In the genomic region with DNA sequence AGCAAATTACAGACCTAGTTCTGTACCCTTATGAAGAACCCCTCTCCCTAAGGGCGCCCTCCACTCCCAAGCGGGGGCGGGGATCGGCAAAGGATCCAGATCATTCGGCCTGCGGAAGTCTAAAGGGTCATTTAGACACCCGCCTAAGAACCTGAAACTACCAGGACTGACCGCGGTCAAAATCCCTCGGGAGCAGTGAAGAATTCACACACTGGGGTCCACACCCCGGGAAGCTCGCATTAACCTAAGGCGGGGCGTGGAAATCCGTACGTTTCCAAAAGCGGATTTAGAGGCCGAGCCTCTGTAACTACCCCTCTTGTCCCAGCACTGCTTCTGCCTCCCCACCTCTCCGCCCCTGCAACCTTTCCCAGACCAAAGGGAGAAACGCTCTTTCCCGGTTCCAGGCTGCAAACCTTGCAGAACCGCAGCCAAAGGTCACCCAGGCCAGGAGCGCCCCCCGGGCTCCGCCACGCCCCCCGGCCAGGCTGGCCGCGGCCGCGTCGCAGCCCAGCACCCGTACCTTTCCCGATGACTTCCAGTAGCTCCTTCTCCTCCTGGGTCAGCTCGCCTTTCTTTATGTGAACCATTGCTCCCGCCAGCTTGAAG, we compare ENCODE assay signal across 1 cellular context.
TF ChIP-seq lines count a peak whose summit lies in the region.

No MANE protein-coding gene starts in this region.

TF ChIP-seq in HepG2, 621 proteins besides CTCF, POLR2A, EP300 and RAD21 (continues in another document):
- no peak for TF ChIP-seq CBX1 (IDR thresholded peaks at IDR 0.05; ENCODE audit: low read depth)
- TF ChIP-seq NFYC (CRISPR knock-in tag; IDR thresholded peaks at IDR 0.05): no peak
- no peak for TF ChIP-seq ZFP62 (CRISPR knock-in tag; IDR thresholded peaks at IDR 0.05)
- no peak for TF ChIP-seq ZNF10 (CRISPR knock-in tag; IDR thresholded peaks at IDR 0.05; ENCODE audit: borderline replicate concordance, low read depth)
- TF ChIP-seq ZKSCAN1 (IDR thresholded peaks at IDR 0.05; ENCODE audit: low read length): no peak
- TF ChIP-seq RBFOX2 (IDR thresholded peaks at IDR 0.05; ENCODE audit: low read depth, low read length): peak; percentile 50; the same call in 1 of the 2 replicates
- TF ChIP-seq NFE2L1 (CRISPR knock-in tag; IDR thresholded peaks at IDR 0.05; ENCODE audit: borderline replicate concordance): no peak
- TF ChIP-seq, protein P1, sequence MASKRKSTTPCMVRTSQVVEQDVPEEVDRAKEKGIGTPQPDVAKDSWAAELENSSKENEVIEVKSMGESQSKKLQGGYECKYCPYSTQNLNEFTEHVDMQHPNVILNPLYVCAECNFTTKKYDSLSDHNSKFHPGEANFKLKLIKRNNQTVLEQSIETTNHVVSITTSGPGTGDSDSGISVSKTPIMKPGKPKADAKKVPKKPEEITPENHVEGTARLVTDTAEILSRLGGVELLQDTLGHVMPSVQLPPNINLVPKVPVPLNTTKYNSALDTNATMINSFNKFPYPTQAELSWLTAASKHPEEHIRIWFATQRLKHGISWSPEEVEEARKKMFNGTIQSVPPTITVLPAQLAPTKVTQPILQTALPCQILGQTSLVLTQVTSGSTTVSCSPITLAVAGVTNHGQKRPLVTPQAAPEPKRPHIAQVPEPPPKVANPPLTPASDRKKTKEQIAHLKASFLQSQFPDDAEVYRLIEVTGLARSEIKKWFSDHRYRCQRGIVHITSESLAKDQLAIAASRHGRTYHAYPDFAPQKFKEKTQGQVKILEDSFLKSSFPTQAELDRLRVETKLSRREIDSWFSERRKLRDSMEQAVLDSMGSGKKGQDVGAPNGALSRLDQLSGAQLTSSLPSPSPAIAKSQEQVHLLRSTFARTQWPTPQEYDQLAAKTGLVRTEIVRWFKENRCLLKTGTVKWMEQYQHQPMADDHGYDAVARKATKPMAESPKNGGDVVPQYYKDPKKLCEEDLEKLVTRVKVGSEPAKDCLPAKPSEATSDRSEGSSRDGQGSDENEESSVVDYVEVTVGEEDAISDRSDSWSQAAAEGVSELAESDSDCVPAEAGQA (IDR thresholded peaks at IDR 0.05; ENCODE audit: low read depth): no peak
- TF ChIP-seq, protein P1 (CRISPR knock-in tag; IDR thresholded peaks at IDR 0.05; ENCODE audit: borderline replicate concordance): no peak
- TF ChIP-seq, protein P2, sequence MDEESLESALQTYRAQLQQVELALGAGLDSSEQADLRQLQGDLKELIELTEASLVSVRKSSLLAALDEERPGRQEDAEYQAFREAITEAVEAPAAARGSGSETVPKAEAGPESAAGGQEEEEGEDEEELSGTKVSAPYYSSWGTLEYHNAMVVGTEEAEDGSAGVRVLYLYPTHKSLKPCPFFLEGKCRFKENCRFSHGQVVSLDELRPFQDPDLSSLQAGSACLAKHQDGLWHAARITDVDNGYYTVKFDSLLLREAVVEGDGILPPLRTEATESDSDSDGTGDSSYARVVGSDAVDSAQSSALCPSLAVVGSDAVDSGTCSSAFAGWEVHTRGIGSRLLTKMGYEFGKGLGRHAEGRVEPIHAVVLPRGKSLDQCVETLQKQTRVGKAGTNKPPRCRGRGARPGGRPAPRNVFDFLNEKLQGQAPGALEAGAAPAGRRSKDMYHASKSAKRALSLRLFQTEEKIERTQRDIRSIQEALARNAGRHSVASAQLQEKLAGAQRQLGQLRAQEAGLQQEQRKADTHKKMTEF (CRISPR knock-in tag; IDR thresholded peaks at IDR 0.05): no peak
- TF ChIP-seq ZFP82 (CRISPR knock-in tag; IDR thresholded peaks at IDR 0.05; ENCODE audit: borderline replicate concordance): no peak
- TF ChIP-seq, protein P3, sequence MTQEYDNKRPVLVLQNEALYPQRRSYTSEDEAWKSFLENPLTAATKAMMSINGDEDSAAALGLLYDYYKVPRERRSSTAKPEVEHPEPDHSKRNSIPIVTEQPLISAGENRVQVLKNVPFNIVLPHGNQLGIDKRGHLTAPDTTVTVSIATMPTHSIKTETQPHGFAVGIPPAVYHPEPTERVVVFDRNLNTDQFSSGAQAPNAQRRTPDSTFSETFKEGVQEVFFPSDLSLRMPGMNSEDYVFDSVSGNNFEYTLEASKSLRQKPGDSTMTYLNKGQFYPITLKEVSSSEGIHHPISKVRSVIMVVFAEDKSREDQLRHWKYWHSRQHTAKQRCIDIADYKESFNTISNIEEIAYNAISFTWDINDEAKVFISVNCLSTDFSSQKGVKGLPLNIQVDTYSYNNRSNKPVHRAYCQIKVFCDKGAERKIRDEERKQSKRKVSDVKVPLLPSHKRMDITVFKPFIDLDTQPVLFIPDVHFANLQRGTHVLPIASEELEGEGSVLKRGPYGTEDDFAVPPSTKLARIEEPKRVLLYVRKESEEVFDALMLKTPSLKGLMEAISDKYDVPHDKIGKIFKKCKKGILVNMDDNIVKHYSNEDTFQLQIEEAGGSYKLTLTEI (CRISPR knock-in tag; conservative IDR thresholded peaks at IDR 0.05): no peak
- TF ChIP-seq, protein P4, sequence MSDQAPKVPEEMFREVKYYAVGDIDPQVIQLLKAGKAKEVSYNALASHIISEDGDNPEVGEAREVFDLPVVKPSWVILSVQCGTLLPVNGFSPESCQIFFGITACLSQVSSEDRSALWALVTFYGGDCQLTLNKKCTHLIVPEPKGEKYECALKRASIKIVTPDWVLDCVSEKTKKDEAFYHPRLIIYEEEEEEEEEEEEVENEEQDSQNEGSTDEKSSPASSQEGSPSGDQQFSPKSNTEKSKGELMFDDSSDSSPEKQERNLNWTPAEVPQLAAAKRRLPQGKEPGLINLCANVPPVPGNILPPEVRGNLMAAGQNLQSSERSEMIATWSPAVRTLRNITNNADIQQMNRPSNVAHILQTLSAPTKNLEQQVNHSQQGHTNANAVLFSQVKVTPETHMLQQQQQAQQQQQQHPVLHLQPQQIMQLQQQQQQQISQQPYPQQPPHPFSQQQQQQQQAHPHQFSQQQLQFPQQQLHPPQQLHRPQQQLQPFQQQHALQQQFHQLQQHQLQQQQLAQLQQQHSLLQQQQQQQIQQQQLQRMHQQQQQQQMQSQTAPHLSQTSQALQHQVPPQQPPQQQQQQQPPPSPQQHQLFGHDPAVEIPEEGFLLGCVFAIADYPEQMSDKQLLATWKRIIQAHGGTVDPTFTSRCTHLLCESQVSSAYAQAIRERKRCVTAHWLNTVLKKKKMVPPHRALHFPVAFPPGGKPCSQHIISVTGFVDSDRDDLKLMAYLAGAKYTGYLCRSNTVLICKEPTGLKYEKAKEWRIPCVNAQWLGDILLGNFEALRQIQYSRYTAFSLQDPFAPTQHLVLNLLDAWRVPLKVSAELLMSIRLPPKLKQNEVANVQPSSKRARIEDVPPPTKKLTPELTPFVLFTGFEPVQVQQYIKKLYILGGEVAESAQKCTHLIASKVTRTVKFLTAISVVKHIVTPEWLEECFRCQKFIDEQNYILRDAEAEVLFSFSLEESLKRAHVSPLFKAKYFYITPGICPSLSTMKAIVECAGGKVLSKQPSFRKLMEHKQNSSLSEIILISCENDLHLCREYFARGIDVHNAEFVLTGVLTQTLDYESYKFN (CRISPR knock-in tag; conservative IDR thresholded peaks at IDR 0.05): peak; percentile 45; the same call in 1 of the 2 replicates
- no peak for TF ChIP-seq KAT2B (IDR thresholded peaks at IDR 0.05; ENCODE audit: borderline replicate concordance, low read depth, low read length)
- TF ChIP-seq, protein P5, sequence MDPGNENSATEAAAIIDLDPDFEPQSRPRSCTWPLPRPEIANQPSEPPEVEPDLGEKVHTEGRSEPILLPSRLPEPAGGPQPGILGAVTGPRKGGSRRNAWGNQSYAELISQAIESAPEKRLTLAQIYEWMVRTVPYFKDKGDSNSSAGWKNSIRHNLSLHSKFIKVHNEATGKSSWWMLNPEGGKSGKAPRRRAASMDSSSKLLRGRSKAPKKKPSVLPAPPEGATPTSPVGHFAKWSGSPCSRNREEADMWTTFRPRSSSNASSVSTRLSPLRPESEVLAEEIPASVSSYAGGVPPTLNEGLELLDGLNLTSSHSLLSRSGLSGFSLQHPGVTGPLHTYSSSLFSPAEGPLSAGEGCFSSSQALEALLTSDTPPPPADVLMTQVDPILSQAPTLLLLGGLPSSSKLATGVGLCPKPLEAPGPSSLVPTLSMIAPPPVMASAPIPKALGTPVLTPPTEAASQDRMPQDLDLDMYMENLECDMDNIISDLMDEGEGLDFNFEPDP (CRISPR knock-in tag; conservative IDR thresholded peaks at IDR 0.05): no peak
- TF ChIP-seq SOX6 (IDR thresholded peaks at IDR 0.05): no peak
- TF ChIP-seq SOX6 (CRISPR knock-in tag; IDR thresholded peaks at IDR 0.05): no peak
- TF ChIP-seq, protein P6, sequence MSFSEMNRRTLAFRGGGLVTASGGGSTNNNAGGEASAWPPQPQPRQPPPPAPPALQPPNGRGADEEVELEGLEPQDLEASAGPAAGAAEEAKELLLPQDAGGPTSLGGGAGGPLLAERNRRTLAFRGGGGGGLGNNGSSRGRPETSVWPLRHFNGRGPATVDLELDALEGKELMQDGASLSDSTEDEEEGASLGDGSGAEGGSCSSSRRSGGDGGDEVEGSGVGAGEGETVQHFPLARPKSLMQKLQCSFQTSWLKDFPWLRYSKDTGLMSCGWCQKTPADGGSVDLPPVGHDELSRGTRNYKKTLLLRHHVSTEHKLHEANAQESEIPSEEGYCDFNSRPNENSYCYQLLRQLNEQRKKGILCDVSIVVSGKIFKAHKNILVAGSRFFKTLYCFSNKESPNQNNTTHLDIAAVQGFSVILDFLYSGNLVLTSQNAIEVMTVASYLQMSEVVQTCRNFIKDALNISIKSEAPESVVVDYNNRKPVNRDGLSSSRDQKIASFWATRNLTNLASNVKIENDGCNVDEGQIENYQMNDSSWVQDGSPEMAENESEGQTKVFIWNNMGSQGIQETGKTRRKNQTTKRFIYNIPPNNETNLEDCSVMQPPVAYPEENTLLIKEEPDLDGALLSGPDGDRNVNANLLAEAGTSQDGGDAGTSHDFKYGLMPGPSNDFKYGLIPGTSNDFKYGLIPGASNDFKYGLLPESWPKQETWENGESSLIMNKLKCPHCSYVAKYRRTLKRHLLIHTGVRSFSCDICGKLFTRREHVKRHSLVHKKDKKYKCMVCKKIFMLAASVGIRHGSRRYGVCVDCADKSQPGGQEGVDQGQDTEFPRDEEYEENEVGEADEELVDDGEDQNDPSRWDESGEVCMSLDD (CRISPR knock-in tag; IDR thresholded peaks at IDR 0.05; ENCODE audit: borderline replicate concordance): no peak
- TF ChIP-seq BRD4 (CRISPR knock-in tag; IDR thresholded peaks at IDR 0.05): no peak
- TF ChIP-seq, protein P7, sequence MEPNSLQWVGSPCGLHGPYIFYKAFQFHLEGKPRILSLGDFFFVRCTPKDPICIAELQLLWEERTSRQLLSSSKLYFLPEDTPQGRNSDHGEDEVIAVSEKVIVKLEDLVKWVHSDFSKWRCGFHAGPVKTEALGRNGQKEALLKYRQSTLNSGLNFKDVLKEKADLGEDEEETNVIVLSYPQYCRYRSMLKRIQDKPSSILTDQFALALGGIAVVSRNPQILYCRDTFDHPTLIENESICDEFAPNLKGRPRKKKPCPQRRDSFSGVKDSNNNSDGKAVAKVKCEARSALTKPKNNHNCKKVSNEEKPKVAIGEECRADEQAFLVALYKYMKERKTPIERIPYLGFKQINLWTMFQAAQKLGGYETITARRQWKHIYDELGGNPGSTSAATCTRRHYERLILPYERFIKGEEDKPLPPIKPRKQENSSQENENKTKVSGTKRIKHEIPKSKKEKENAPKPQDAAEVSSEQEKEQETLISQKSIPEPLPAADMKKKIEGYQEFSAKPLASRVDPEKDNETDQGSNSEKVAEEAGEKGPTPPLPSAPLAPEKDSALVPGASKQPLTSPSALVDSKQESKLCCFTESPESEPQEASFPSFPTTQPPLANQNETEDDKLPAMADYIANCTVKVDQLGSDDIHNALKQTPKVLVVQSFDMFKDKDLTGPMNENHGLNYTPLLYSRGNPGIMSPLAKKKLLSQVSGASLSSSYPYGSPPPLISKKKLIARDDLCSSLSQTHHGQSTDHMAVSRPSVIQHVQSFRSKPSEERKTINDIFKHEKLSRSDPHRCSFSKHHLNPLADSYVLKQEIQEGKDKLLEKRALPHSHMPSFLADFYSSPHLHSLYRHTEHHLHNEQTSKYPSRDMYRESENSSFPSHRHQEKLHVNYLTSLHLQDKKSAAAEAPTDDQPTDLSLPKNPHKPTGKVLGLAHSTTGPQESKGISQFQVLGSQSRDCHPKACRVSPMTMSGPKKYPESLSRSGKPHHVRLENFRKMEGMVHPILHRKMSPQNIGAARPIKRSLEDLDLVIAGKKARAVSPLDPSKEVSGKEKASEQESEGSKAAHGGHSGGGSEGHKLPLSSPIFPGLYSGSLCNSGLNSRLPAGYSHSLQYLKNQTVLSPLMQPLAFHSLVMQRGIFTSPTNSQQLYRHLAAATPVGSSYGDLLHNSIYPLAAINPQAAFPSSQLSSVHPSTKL (CRISPR knock-in tag; IDR thresholded peaks at IDR 0.05): no peak
- TF ChIP-seq, protein P8, sequence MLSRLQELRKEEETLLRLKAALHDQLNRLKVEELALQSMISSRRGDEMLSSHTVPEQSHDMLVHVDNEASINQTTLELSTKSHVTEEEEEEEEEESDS (CRISPR knock-in tag; IDR thresholded peaks at IDR 0.05; ENCODE audit: borderline replicate concordance): no peak
- no peak for TF ChIP-seq ZNF354B (CRISPR knock-in tag; IDR thresholded peaks at IDR 0.05)
- TF ChIP-seq ZNF224 (CRISPR knock-in tag; IDR thresholded peaks at IDR 0.05): peak; percentile 37; the same call in 1 of the 2 replicates
- TF ChIP-seq, protein P9, sequence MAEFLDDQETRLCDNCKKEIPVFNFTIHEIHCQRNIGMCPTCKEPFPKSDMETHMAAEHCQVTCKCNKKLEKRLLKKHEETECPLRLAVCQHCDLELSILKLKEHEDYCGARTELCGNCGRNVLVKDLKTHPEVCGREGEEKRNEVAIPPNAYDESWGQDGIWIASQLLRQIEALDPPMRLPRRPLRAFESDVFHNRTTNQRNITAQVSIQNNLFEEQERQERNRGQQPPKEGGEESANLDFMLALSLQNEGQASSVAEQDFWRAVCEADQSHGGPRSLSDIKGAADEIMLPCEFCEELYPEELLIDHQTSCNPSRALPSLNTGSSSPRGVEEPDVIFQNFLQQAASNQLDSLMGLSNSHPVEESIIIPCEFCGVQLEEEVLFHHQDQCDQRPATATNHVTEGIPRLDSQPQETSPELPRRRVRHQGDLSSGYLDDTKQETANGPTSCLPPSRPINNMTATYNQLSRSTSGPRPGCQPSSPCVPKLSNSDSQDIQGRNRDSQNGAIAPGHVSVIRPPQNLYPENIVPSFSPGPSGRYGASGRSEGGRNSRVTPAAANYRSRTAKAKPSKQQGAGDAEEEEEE (CRISPR knock-in tag; IDR thresholded peaks at IDR 0.05; ENCODE audit: borderline replicate concordance): no peak
- TF ChIP-seq SYNCRIP (IDR thresholded peaks at IDR 0.05; ENCODE audit: insufficient read depth, low read depth, low read length): no peak
- no peak for TF ChIP-seq ZNF296 (CRISPR knock-in tag; conservative IDR thresholded peaks at IDR 0.05)
- no peak for TF ChIP-seq TCF12 (IDR thresholded peaks at IDR 0.05)
- TF ChIP-seq TCF12 (CRISPR knock-in tag; IDR thresholded peaks at IDR 0.05): no peak; the same call in 1 of the 2 replicates
- TF ChIP-seq POLR2G (IDR thresholded peaks at IDR 0.05; ENCODE audit: low read depth, low read length): 0 out of 2 replicates have a peak, but pooled peaks have one; percentile 61
